In genomic region chr19:43610493-43610892, GRCh38 we compare ENCODE assay signal across 1 cellular context.
A peak's percentile ranks its signal among the peaks of the same experiment; 100 is the strongest.
TF ChIP-seq lines count a peak whose summit lies in the region.

No MANE protein-coding gene starts in this region.

TF ChIP-seq in HEK293, 187 proteins besides CTCF, POLR2A, EP300 and RAD21 (continued from another document):
- TF ChIP-seq ZNF362 (tag by site-specific recombination; IDR thresholded peaks at IDR 0.05): no peak
- TF ChIP-seq ZNF76 (tag by site-specific recombination; IDR thresholded peaks at IDR 0.05; ENCODE audit: borderline replicate concordance, low read depth): peak; percentile 71
- TF ChIP-seq ZSCAN23 (tag by site-specific recombination; IDR thresholded peaks at IDR 0.05): no peak
- TF ChIP-seq ZFP37 (tag by site-specific recombination; IDR thresholded peaks at IDR 0.05): no peak
- TF ChIP-seq ZNF175 (tag by site-specific recombination; IDR thresholded peaks at IDR 0.05): no peak
- TF ChIP-seq ZNF140 (tag by site-specific recombination; IDR thresholded peaks at IDR 0.05): no peak
- peak; percentile 84 for TF ChIP-seq SCRT2 (tag by site-specific recombination; IDR thresholded peaks at IDR 0.05)
- TF ChIP-seq ZFHX2 (tag by site-specific recombination; conservative IDR thresholded peaks at IDR 0.05): no peak
- TF ChIP-seq SP3 (tag by site-specific recombination; IDR thresholded peaks at IDR 0.05): peak; percentile 15; the same call in 1 of the 2 replicates
- peak; percentile 98 for TF ChIP-seq ZIC2 (tag by site-specific recombination; IDR thresholded peaks at IDR 0.05)
- TF ChIP-seq IKZF3 (tag by site-specific recombination; IDR thresholded peaks at IDR 0.05): peak; percentile 71; the same call in 1 of the 2 replicates
- TF ChIP-seq ZBTB21 (tag by site-specific recombination; IDR thresholded peaks at IDR 0.05): peak; percentile 33; the same call in 1 of the 2 replicates
- TF ChIP-seq PRDM1 (tag by site-specific recombination; IDR thresholded peaks at IDR 0.05): peak; percentile 81
- TF ChIP-seq PATZ1 (tag by site-specific recombination; IDR thresholded peaks at IDR 0.05): 0 out of 2 replicates have a peak, but pooled peaks have one; percentile 22
- no peak for TF ChIP-seq HOXA7 (CRISPR knock-in tag; IDR thresholded peaks at IDR 0.05; ENCODE audit: borderline replicate concordance)
- 0 out of 2 replicates have a peak, but pooled peaks have one; percentile 32 for TF ChIP-seq KLF8 (tag by site-specific recombination; IDR thresholded peaks at IDR 0.05)
- TF ChIP-seq ZNF341 (tag by site-specific recombination; IDR thresholded peaks at IDR 0.05; ENCODE audit: low read depth): peak; percentile 81
- peak; percentile 93 for TF ChIP-seq GLIS1 (tag by site-specific recombination; IDR thresholded peaks at IDR 0.05)
- peak; percentile 61; the same call in 1 of the 2 replicates for TF ChIP-seq GLIS2 (tag by site-specific recombination; IDR thresholded peaks at IDR 0.05)
- TF ChIP-seq OVOL3 (tag by site-specific recombination; IDR thresholded peaks at IDR 0.05): no peak
- peak; percentile 86 for TF ChIP-seq ZNF660 (tag by site-specific recombination; IDR thresholded peaks at IDR 0.05)
- 0 out of 2 replicates have a peak, but pooled peaks have one; percentile 37 for TF ChIP-seq INSM2 (tag by site-specific recombination; IDR thresholded peaks at IDR 0.05)
- peak; percentile 52; the same call in 1 of the 2 replicates for TF ChIP-seq SP7 (tag by site-specific recombination; IDR thresholded peaks at IDR 0.05)
- TF ChIP-seq ZNF18 (tag by site-specific recombination; IDR thresholded peaks at IDR 0.05): peak; percentile 82
- 0 out of 2 replicates have a peak, but pooled peaks have one; percentile 66 for TF ChIP-seq ZSCAN30 (tag by site-specific recombination; IDR thresholded peaks at IDR 0.05)
- TF ChIP-seq ZNF324 (tag by site-specific recombination; IDR thresholded peaks at IDR 0.05): 0 out of 2 replicates have a peak, but pooled peaks have one; percentile 36
- no peak for TF ChIP-seq ZSCAN4 (tag by site-specific recombination; IDR thresholded peaks at IDR 0.05)
- peak; percentile 78; the same call in 1 of the 2 replicates for TF ChIP-seq PRDM6 (tag by site-specific recombination; IDR thresholded peaks at IDR 0.05)
- no peak for TF ChIP-seq ZNF560 (tag by site-specific recombination; IDR thresholded peaks at IDR 0.05; ENCODE audit: borderline replicate concordance)
- TF ChIP-seq SP2 (tag by site-specific recombination; IDR thresholded peaks at IDR 0.05): peak; percentile 74
- peak; percentile 69 for TF ChIP-seq ZNF629 (tag by site-specific recombination; IDR thresholded peaks at IDR 0.05)
